In the genomic region with DNA sequence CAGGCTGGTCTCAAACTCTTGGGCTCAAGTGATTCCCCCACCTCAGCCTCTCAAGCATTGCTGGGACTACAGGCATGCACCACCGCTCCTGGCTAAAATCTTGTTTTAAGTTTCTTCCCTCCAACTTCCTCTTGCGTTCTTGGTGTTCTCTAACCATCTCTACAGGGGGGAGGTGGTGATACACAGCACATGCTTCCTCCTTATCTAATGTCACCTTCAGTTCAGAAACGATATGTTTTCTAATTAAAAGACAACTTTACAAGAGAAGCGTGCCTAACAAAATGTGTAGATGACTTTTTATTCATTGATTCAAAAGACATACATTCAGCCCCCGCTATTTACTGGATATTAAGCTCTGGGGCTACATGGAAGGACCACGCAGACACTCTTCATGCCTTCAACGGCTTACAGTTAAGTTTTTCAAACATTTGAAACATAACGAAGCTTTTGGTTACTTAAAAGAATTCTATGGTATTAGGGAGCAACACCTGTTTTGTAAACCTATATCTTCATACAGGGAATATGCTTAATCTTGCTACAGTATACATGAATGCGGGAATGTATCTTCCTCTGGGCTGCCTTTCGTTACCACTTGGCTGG, we compare ENCODE assay signal across 1 cellular context.
TF ChIP-seq lines count a peak whose summit lies in the region.

No MANE protein-coding gene starts in this region.

TF ChIP-seq in IMR-90, 13 proteins besides CTCF, POLR2A, EP300 and RAD21:
- TF ChIP-seq, protein P1, sequence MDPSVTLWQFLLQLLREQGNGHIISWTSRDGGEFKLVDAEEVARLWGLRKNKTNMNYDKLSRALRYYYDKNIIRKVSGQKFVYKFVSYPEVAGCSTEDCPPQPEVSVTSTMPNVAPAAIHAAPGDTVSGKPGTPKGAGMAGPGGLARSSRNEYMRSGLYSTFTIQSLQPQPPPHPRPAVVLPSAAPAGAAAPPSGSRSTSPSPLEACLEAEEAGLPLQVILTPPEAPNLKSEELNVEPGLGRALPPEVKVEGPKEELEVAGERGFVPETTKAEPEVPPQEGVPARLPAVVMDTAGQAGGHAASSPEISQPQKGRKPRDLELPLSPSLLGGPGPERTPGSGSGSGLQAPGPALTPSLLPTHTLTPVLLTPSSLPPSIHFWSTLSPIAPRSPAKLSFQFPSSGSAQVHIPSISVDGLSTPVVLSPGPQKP (IDR thresholded peaks at IDR 0.05; ENCODE audit: borderline replicate concordance, low read depth, low read length) = no peak
- TF ChIP-seq RCOR1 (IDR thresholded peaks at IDR 0.05; ENCODE audit: insufficient replicate concordance, low read length) (no peak), NFE2L2 (IDR thresholded peaks at IDR 0.05; ENCODE audit: low read depth, low read length) (no peak), BHLHE40 (IDR thresholded peaks at IDR 0.05; ENCODE audit: low read depth, low read length) (no peak), MAZ (IDR thresholded peaks at IDR 0.05; ENCODE audit: borderline replicate concordance, low read depth, low read length) (no peak), MAFK (IDR thresholded peaks at IDR 0.05; ENCODE audit: low read depth, low read length) (no peak), SMC3 (IDR thresholded peaks at IDR 0.05; ENCODE audit: low read depth, low read length) (no peak), MXI1 (IDR thresholded peaks at IDR 0.05; ENCODE audit: borderline replicate concordance, low read depth, low read length) (no peak)
- TF ChIP-seq, protein P2, sequence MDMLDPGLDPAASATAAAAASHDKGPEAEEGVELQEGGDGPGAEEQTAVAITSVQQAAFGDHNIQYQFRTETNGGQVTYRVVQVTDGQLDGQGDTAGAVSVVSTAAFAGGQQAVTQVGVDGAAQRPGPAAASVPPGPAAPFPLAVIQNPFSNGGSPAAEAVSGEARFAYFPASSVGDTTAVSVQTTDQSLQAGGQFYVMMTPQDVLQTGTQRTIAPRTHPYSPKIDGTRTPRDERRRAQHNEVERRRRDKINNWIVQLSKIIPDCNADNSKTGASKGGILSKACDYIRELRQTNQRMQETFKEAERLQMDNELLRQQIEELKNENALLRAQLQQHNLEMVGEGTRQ (IDR thresholded peaks at IDR 0.05; ENCODE audit: low read depth, low read length) = no peak
